In the genomic region with DNA sequence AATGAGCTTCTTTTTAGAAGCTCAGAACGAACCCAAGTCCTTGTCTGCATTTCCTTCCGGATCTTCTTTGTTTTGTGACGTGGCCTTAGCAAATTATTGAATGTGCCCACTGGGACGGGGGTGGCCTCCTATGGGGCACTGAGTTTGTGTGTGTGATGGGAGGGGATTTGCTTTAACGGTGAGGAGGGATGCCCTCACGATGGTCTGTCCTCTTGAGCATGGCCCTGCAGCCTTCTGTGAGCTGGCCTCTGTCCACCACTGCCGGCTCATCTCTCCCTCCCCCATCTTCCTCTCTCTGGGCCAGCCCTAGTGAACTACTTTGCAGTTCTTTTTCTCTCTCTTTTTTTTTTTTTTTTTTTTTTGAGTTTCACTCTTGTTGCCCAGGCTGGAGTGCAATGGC, we compare ENCODE assay signal across 9 cellular contexts.
A peak's percentile ranks its signal among the peaks of the same experiment; 100 is the strongest.
DNase-seq lines count a peak whose midpoint lies in the region; ATAC-seq and TF ChIP-seq lines count a peak whose summit lies in the region.
"Had no signal": no experiment of that assay in that cellular context is flagged by ENCODE, and none has a peak within 500 bp of the region (broad histone marks: within the 10 kb centered on the region; RNA-seq: fewer than 3 reads in every experiment).

No MANE protein-coding gene starts in this region.

- H3K27me3 ChIP-seq in PC-9 (ENCODE audit: insufficient read depth, low read depth): no peaks in the 10 kb centered on the region
- no peaks in the 10 kb centered on the region for H3K27me3 ChIP-seq in mesendoderm (ENCODE audit: insufficient read depth, low read length, poor library complexity)
- no peaks in the 10 kb centered on the region for H3K27me3 ChIP-seq in vagina

- intact Hi-C loops in PC-9 (cut with micrococcal nuclease; ENCODE audit: unreplicated experiment) (no loop called here), vagina (cut with DNase I) (loop anchor here (5.0 kb wide), 1 partner anchor 375 kb away; no protein-coding TSS in a partner anchor)

- POLR2A ChIA-PET in PC-9 (lab: Charles Lee; ENCODE audit: unreplicated experiment): interaction anchor here (0.7 kb wide), 1 partner anchor 86 kb away, joined by 15 read pairs; no protein-coding TSS in a partner anchor

- no peaks in the 10 kb centered on the region for H3K79me1 ChIP-seq in mesendoderm (ENCODE audit: low read length)

- no peak overlapping the region for H3K4ac ChIP-seq in mesendoderm (ENCODE audit: low read depth, low read length)

- H3K27ac ChIP-seq in PC-9 (peak overlapping the region; percentile 54), mesendoderm (ENCODE audit: low read depth, low read length) (peak overlapping the region; percentile 9), vagina (peak overlapping the region; percentile 85)

- peaks cover 4 to 7% of the 10 kb centered on the region in 2 donors for H3K4me1 Mint-ChIP-seq in effector memory CD8-positive, alpha-beta T cell (ENCODE audit: low read depth in 2 of 2)

- H4K5ac ChIP-seq in mesendoderm (ENCODE audit: low read length): no peak overlapping the region

- CTCF ChIA-PET in PC-9 (lab: Charles Lee): interaction anchor here (0.6 kb wide), 1 partner anchor 107 kb away, joined by 5 read pairs; no protein-coding TSS in a partner anchor

- H3K4me3 ChIP-seq in PC-9 (peak overlapping the region; percentile 40; the same call in 1 of the 2 replicates), mesendoderm (ENCODE audit: low read length) (no peak overlapping the region), vagina (peak overlapping the region in 1 of 2 donors; percentile 15)

- no peak overlapping the region for H3K4me3 Mint-ChIP-seq in effector memory CD8-positive, alpha-beta T cell
- H3K4me3 Mint-ChIP-seq: activated naive CD8-positive, alpha-beta T cell had no signal

- H2AK5ac ChIP-seq in mesendoderm (ENCODE audit: low read length): no peak overlapping the region

- H2BK120ac ChIP-seq in mesendoderm (ENCODE audit: low read depth, low read length): peak overlapping the region; percentile 0

- no peak overlapping the region for H3K27ac Mint-ChIP-seq in effector memory CD8-positive, alpha-beta T cell
- H3K27ac Mint-ChIP-seq: activated naive CD8-positive, alpha-beta T cell had no signal

- no peak for ATAC-seq in effector memory CD8-positive, alpha-beta T cell (replicated peaks)

- H3K79me2 ChIP-seq in PC-9 (ENCODE audit: low read depth) (no peaks in the 10 kb centered on the region), mesendoderm (ENCODE audit: control insufficient read depth, insufficient read depth, low read length) (no peaks in the 10 kb centered on the region)

- H2AFZ ChIP-seq in PC-9: peak overlapping the region; percentile 55; the same call in 1 of the 2 replicates

- peak overlapping the region; percentile 8 for H2BK5ac ChIP-seq in mesendoderm (ENCODE audit: low read length)

- no peak for TF ChIP-seq POLR2A in vagina (IDR thresholded peaks at IDR 0.05)

- TF ChIP-seq CTCF in PC-9 (conservative IDR thresholded peaks at IDR 0.05) (no peak), vagina (IDR thresholded peaks at IDR 0.05) (no peak)

- BruUV-seq in PC-9 (replicated peaks; lab: Mats Ljungman, UMichigan): no TSS peak

- no peaks in the 10 kb centered on the region for H4K20me1 ChIP-seq in PC-9 (ENCODE audit: insufficient read depth)

- H3K4me1 ChIP-seq in PC-9 (replicated peaks; ENCODE audit: insufficient read depth): peaks cover 19% of the 10 kb centered on the region
- no peaks in the 10 kb centered on the region for H3K4me1 ChIP-seq in mesendoderm (ENCODE audit: control insufficient read depth, low read depth, low read length)
- peaks cover 27% of the 10 kb centered on the region for H3K4me1 ChIP-seq in vagina

- peak overlapping the region; percentile 12 for H3K9ac ChIP-seq in mesendoderm (ENCODE audit: low read length)

- no peaks in the 10 kb centered on the region for H3K36me3 ChIP-seq in PC-9 (ENCODE audit: low read depth)
- no peaks in the 10 kb centered on the region for H3K36me3 ChIP-seq in mesendoderm (ENCODE audit: control insufficient read depth, insufficient read depth, low read length)
- peaks cover 0 to 6% of the 10 kb centered on the region in 2 donors for H3K36me3 ChIP-seq in vagina

- H3K18ac ChIP-seq in mesendoderm (ENCODE audit: low read length): peak overlapping the region; percentile 42

- peaks cover 3% of the 10 kb centered on the region for H3K36me3 Mint-ChIP-seq in effector memory CD8-positive, alpha-beta T cell (ENCODE audit: insufficient read depth)
- H3K36me3 Mint-ChIP-seq: activated naive CD8-positive, alpha-beta T cell had no signal

- peaks cover 22% of the 10 kb centered on the region; the same call in 1 of the 2 replicates for H3F3A ChIP-seq in PC-9 (ENCODE audit: insufficient read depth, low read depth)

- H4K8ac ChIP-seq in mesendoderm (ENCODE audit: low read depth, low read length): no peak overlapping the region

- H3K4me2 ChIP-seq in PC-9 (peak overlapping the region; percentile 69), mesendoderm (ENCODE audit: low read length) (no peak overlapping the region)

- H3K9me3 ChIP-seq in PC-9 (ENCODE audit: insufficient read depth, low read depth): no peaks in the 10 kb centered on the region
- H3K9me3 ChIP-seq in vagina: no peaks in the 10 kb centered on the region

- H3K27me3 Mint-ChIP-seq in effector memory CD8-positive, alpha-beta T cell: peaks cover 32 to 58% of the 10 kb centered on the region in 2 donors
- H3K27me3 Mint-ChIP-seq: activated naive CD8-positive, alpha-beta T cell had no signal

- no peaks in the 10 kb centered on the region for H3K9me3 Mint-ChIP-seq in effector memory CD8-positive, alpha-beta T cell

- H3K56ac ChIP-seq in mesendoderm (ENCODE audit: low read length): peak overlapping the region; percentile 56

- H2BK15ac ChIP-seq in mesendoderm (replicated peaks; ENCODE audit: low read depth): no peak overlapping the region

- DNase-seq in PC-9 (peak in 1 of 2 experiments; percentile 13), fibroblast of gingiva (ENCODE audit: low read depth) (peak; percentile 54), mesendoderm (no peak), vagina (ENCODE audit: extremely low spot score in 2 of 2) (peak in 1 of 2 donors; percentile 87), NCI-H510A (lab: John Stamatoyannopoulos, UW) (no peak), NCI-H2107 (lab: John Stamatoyannopoulos, UW) (no peak)
- no peak for DNase-seq in effector memory CD8-positive, alpha-beta T cell
- DNase-seq: stimulated activated CD4-positive, alpha-beta T cell treated with anti-CD3 and anti-CD28 coated beads, Interleukin-4, amount 100 ng/mL, for 4 hours had no signal

- no peaks in the 10 kb centered on the region for H3K9me2 ChIP-seq in PC-9 (ENCODE audit: insufficient read depth)

- no CpG with 5 or more reads among the region's 7 CpGs for WGBS in mesendoderm (ENCODE audit: extremely low coverage, insufficient coverage, low lambda C conversion rate)

- no peak overlapping the region for H3K23ac ChIP-seq in mesendoderm (ENCODE audit: low read length)

Comparison
In these comparisons a context has a peak if more than half of its experiments do, and no peak if none do; other contexts are left out.
1. H3K27ac ChIP-seq: peak in every context shown above with its lines; median percentile 85 in vagina; 54 in PC-9; 9 in mesendoderm.